ENCODE assay signal across 1 cellular context in genomic region chr5:181185560-181185959, GRCh38.
TF ChIP-seq lines count a peak whose summit lies in the region.

No MANE protein-coding gene starts in this region.

TF ChIP-seq in A549, 52 proteins besides CTCF, POLR2A, EP300 and RAD21 (continued from another document):
- TF ChIP-seq JUNB (IDR thresholded peaks at IDR 0.05) (no peak), MAFK (IDR thresholded peaks at IDR 0.05; ENCODE audit: partially characterized antibody) (no peak), ZNF302 (CRISPR knock-in tag; IDR thresholded peaks at IDR 0.05) (no peak), RFX5 (IDR thresholded peaks at IDR 0.05) (no peak), BHLHE40 (IDR thresholded peaks at IDR 0.05; ENCODE audit: low read depth, low read length) (no peak), FOSB (CRISPR knock-in tag; IDR thresholded peaks at IDR 0.05) (no peak), TP53 (CRISPR knock-in tag; IDR thresholded peaks at IDR 0.05) (no peak), FOSL2 (IDR thresholded peaks at IDR 0.05) (no peak), FOSL2 (CRISPR knock-in tag; IDR thresholded peaks at IDR 0.05) (no peak), HDAC2 (IDR thresholded peaks at IDR 0.05) (no peak), BCL3 (IDR thresholded peaks at IDR 0.05) (no peak), JUN (IDR thresholded peaks at IDR 0.05) (no peak), KDM1A (IDR thresholded peaks at IDR 0.05; ENCODE audit: low read depth) (no peak), CBX8 (IDR thresholded peaks at IDR 0.05) (no peak), HEYL (CRISPR knock-in tag; IDR thresholded peaks at IDR 0.05) (no peak)
